ENCODE assay signal across 8 cellular contexts in the genomic region with DNA sequence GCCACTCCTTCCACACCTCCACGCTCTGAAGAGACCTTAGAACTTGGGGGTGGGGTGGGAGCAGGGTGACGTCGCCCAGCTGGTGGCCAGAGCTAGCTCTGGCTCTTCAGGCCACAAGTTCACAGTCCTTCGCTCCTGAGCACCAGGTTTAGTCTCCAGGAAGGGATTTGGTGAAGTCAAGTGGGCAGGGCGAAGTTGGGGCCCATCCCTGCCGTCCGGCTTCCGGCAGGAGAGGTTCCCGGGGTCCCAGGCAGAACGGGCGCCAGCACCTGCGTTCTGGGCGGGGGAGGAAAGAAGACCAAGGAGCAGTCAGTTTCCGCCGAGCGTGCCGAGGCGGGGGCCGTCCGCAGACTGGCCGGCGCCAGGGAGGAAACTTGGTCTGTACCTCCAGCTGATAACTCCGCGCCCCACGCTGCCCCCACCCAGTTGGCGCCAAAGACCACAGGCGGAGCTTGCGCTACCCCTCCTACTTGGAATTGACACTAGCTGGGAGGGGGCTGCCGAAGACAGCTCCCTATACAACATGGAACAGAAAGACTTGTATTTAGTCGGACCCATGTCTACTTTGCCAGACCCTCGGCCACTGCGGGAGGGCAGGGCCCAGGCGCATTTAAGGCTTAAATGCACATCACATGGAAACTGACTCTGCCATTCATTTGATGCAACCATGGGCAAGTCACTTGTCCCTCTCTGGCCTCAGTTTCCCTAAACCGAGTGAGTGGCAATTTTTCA. TPM values are rescaled to one million over a fixed set of nuclear protein-coding genes. Genes with fewer than 3 reads are reported as not detected.
DNase-seq lines count a peak whose midpoint lies in the region; ATAC-seq and TF ChIP-seq lines count a peak whose summit lies in the region.

No MANE protein-coding gene starts in this region.

- H3K27me3 Mint-ChIP-seq in osteocyte (ENCODE audit: unreplicated experiment), result no peaks in the 10 kb centered on the region

- H3K4me1 Mint-ChIP-seq in osteocyte (ENCODE audit: unreplicated experiment), result peaks cover 84% of the 10 kb centered on the region

- no peak for ATAC-seq in GM21723 (IDR thresholded peaks at IDR 0.05; ENCODE audit: unreplicated experiment)

- peak overlapping the region; percentile 69 to 91 for H3K4me3 ChIP-seq in foreskin fibroblast (ENCODE audit: low read depth in 1 of 2, low read length in 2 of 2)

- H3K36me3 Mint-ChIP-seq in osteocyte (ENCODE audit: unreplicated experiment), result peaks cover 4% of the 10 kb centered on the region

- no peaks in the 10 kb centered on the region for H3K9me3 Mint-ChIP-seq in osteocyte (ENCODE audit: unreplicated experiment)

- TF ChIP-seq CTCF in GM10266 (IDR thresholded peaks at IDR 0.05; ENCODE audit: control insufficient read depth, insufficient read depth, low read depth, missing control alignments) (no peak), foreskin fibroblast (IDR thresholded peaks at IDR 0.05; ENCODE audit: low read depth, low read length) (no peak), osteocyte (IDR thresholded peaks at IDR 0.05) (no peak)

- peak overlapping the region; percentile 97 for H3K27ac Mint-ChIP-seq in osteocyte (ENCODE audit: unreplicated experiment)

- H3K4me3 Mint-ChIP-seq in osteocyte (ENCODE audit: unreplicated experiment), result peak overlapping the region; percentile 93

- peak; percentile 63 for DNase-seq in GM10266 (ENCODE audit: extremely low spot score)
- peak; percentile 35 for DNase-seq in NCI-H2081 treated with DMSO at 0.1 percent for 48 hours (lab: John Stamatoyannopoulos, UW)
- peak; percentile 32 for DNase-seq in activated CD8-positive, alpha-beta memory T cell treated with anti-CD3 and anti-CD28 coated beads, Interleukin-2, amount 50 U/mL, for 4 hours
- DNase-seq in foreskin fibroblast, result peak in 1 of 2 donors; percentile 53
- DNase-seq in osteocyte (ENCODE audit: extremely low spot score, unreplicated experiment), result no peak
- no peak for DNase-seq in stimulated activated naive CD4-positive, alpha-beta T cell treated with Interleukin-2 at 50 U/mL for 16 hours (lab: John Stamatoyannopoulos, UW)
- no peak for DNase-seq in NCI-H187 treated with DMSO at 0.1 percent for 48 hours (lab: John Stamatoyannopoulos, UW)

RNA-seq across cellular contexts. Expression of a gene that starts 1.0 kb away (rescaled TPM):
- 73.5 and 86.9 TPM in 2 replicates for total RNA-seq in osteocyte

RNA-seq across cellular contexts. Expression of a gene that starts 27.3 kb away (rescaled TPM):
- total RNA-seq in osteocyte, result 1.3 TPM in 2 replicates

Comparison
In these comparisons a context has a peak if more than half of its experiments do, and no peak if none do; other contexts are left out.
1. DNase-seq: peak in GM10266 (single experiment), NCI-H2081 treated with DMSO at 0.1 percent for 48 hours (single experiment) and activated CD8-positive, alpha-beta memory T cell treated with anti-CD3 and anti-CD28 coated beads, Interleukin-2, amount 50 U/mL, for 4 hours (single experiment); none in osteocyte (single experiment), stimulated activated naive CD4-positive, alpha-beta T cell treated with Interleukin-2 at 50 U/mL for 16 hours (single experiment) and NCI-H187 treated with DMSO at 0.1 percent for 48 hours (single experiment).